ENCODE assay signal across 1 cellular context in genomic region chr3:101854608-101855304, GRCh38.
TF ChIP-seq lines count a peak whose summit lies in the region.

No MANE protein-coding gene starts in this region.

TF ChIP-seq in HepG2, 621 proteins besides CTCF, POLR2A, EP300 and RAD21 (continued from another document and continues in another):
- TF ChIP-seq, protein P1, sequence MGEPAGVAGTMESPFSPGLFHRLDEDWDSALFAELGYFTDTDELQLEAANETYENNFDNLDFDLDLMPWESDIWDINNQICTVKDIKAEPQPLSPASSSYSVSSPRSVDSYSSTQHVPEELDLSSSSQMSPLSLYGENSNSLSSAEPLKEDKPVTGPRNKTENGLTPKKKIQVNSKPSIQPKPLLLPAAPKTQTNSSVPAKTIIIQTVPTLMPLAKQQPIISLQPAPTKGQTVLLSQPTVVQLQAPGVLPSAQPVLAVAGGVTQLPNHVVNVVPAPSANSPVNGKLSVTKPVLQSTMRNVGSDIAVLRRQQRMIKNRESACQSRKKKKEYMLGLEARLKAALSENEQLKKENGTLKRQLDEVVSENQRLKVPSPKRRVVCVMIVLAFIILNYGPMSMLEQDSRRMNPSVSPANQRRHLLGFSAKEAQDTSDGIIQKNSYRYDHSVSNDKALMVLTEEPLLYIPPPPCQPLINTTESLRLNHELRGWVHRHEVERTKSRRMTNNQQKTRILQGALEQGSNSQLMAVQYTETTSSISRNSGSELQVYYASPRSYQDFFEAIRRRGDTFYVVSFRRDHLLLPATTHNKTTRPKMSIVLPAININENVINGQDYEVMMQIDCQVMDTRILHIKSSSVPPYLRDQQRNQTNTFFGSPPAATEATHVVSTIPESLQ (CRISPR knock-in tag; conservative IDR thresholded peaks at IDR 0.05), result no peak
- TF ChIP-seq ZKSCAN5 (CRISPR knock-in tag; IDR thresholded peaks at IDR 0.05), result no peak
- TF ChIP-seq CBX5 (CRISPR knock-in tag; IDR thresholded peaks at IDR 0.05; ENCODE audit: borderline replicate concordance), result no peak
- TF ChIP-seq ZNF24 (IDR thresholded peaks at IDR 0.05), result no peak
- no peak for TF ChIP-seq HNF4G (IDR thresholded peaks at IDR 0.05; ENCODE audit: borderline replicate concordance, low read depth, low read length)
- TF ChIP-seq HNF4G (CRISPR knock-in tag; IDR thresholded peaks at IDR 0.05; ENCODE audit: borderline replicate concordance, low read depth), result no peak
- peak; percentile 30; the same call in 1 of the 2 replicates for TF ChIP-seq SIX1 (CRISPR knock-in tag; IDR thresholded peaks at IDR 0.05; ENCODE audit: borderline replicate concordance)
- TF ChIP-seq ZFY (CRISPR knock-in tag; IDR thresholded peaks at IDR 0.05), result no peak
- peak; percentile 82 for TF ChIP-seq SP5 (CRISPR knock-in tag; IDR thresholded peaks at IDR 0.05; ENCODE audit: borderline replicate concordance, low read depth)
- no peak for TF ChIP-seq ZBTB40 (IDR thresholded peaks at IDR 0.05)
- no peak for TF ChIP-seq ZBTB40 (CRISPR knock-in tag; IDR thresholded peaks at IDR 0.05)
- TF ChIP-seq, protein P2, sequence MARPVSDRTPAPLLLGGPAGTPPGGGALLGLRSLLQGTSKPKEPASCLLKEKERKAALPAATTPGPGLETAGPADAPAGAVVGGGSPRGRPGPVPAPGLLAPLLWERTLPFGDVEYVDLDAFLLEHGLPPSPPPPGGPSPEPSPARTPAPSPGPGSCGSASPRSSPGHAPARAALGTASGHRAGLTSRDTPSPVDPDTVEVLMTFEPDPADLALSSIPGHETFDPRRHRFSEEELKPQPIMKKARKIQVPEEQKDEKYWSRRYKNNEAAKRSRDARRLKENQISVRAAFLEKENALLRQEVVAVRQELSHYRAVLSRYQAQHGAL (CRISPR knock-in tag; IDR thresholded peaks at IDR 0.05; ENCODE audit: not compliant biosample characterization), result no peak
- no peak for TF ChIP-seq TOPORS (CRISPR knock-in tag; IDR thresholded peaks at IDR 0.05)
- no peak for TF ChIP-seq NFYB (CRISPR knock-in tag; IDR thresholded peaks at IDR 0.05)
- TF ChIP-seq ZNF451 (CRISPR knock-in tag; IDR thresholded peaks at IDR 0.05), result no peak
- TF ChIP-seq, protein P3, sequence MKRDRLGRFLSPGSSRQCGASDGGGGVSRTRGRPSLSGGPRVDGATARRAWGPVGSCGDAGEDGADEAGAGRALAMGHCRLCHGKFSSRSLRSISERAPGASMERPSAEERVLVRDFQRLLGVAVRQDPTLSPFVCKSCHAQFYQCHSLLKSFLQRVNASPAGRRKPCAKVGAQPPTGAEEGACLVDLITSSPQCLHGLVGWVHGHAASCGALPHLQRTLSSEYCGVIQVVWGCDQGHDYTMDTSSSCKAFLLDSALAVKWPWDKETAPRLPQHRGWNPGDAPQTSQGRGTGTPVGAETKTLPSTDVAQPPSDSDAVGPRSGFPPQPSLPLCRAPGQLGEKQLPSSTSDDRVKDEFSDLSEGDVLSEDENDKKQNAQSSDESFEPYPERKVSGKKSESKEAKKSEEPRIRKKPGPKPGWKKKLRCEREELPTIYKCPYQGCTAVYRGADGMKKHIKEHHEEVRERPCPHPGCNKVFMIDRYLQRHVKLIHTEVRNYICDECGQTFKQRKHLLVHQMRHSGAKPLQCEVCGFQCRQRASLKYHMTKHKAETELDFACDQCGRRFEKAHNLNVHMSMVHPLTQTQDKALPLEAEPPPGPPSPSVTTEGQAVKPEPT (CRISPR knock-in tag; IDR thresholded peaks at IDR 0.05; ENCODE audit: low read depth), result no peak
- no peak for TF ChIP-seq ZFP82 (CRISPR knock-in tag; IDR thresholded peaks at IDR 0.05; ENCODE audit: borderline replicate concordance)
- TF ChIP-seq TOE1 (CRISPR knock-in tag; IDR thresholded peaks at IDR 0.05), result no peak
- TF ChIP-seq MAF1 (CRISPR knock-in tag; IDR thresholded peaks at IDR 0.05; ENCODE audit: borderline replicate concordance), result no peak
- TF ChIP-seq ZBTB1 (CRISPR knock-in tag; IDR thresholded peaks at IDR 0.05; ENCODE audit: borderline replicate concordance), result no peak
- TF ChIP-seq GLI4 (CRISPR knock-in tag; IDR thresholded peaks at IDR 0.05; ENCODE audit: borderline replicate concordance), result no peak
- TF ChIP-seq ZGPAT (CRISPR knock-in tag; IDR thresholded peaks at IDR 0.05), result peak; percentile 66; the same call in 1 of the 2 replicates
- TF ChIP-seq ZNF12 (CRISPR knock-in tag; IDR thresholded peaks at IDR 0.05), result no peak
- TF ChIP-seq MIER2 (CRISPR knock-in tag; IDR thresholded peaks at IDR 0.05), result no peak
- peak; percentile 38 for TF ChIP-seq RBFOX2 (IDR thresholded peaks at IDR 0.05; ENCODE audit: low read depth, low read length)
- TF ChIP-seq CCDC6 (CRISPR knock-in tag; IDR thresholded peaks at IDR 0.05), result no peak; the same call in 1 of the 2 replicates
- no peak for TF ChIP-seq ZBTB8A (CRISPR knock-in tag; IDR thresholded peaks at IDR 0.05; ENCODE audit: borderline replicate concordance, low read depth)
- no peak for TF ChIP-seq ZNF567 (CRISPR knock-in tag; IDR thresholded peaks at IDR 0.05; ENCODE audit: borderline replicate concordance)
- TF ChIP-seq, protein P4, sequence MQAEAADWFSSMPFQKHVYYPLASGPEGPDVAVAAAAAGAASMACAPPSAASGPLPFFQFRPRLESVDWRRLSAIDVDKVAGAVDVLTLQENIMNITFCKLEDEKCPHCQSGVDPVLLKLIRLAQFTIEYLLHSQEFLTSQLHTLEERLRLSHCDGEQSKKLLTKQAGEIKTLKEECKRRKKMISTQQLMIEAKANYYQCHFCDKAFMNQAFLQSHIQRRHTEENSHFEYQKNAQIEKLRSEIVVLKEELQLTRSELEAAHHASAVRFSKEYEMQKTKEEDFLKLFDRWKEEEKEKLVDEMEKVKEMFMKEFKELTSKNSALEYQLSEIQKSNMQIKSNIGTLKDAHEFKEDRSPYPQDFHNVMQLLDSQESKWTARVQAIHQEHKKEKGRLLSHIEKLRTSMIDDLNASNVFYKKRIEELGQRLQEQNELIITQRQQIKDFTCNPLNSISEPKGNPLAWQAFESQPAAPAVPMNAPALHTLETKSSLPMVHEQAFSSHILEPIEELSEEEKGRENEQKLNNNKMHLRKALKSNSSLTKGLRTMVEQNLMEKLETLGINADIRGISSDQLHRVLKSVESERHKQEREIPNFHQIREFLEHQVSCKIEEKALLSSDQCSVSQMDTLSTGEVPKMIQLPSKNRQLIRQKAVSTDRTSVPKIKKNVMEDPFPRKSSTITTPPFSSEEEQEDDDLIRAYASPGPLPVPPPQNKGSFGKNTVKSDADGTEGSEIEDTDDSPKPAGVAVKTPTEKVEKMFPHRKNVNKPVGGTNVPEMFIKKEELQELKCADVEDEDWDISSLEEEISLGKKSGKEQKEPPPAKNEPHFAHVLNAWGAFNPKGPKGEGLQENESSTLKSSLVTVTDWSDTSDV (CRISPR knock-in tag; IDR thresholded peaks at IDR 0.05), result no peak
- TF ChIP-seq ZNF720 (CRISPR knock-in tag; IDR thresholded peaks at IDR 0.05), result no peak
- TF ChIP-seq ATF1 (CRISPR knock-in tag; IDR thresholded peaks at IDR 0.05), result no peak
- no peak for TF ChIP-seq ZNF317 (CRISPR knock-in tag; IDR thresholded peaks at IDR 0.05)
- no peak for TF ChIP-seq SMYD3 (CRISPR knock-in tag; IDR thresholded peaks at IDR 0.05)
- TF ChIP-seq ZBTB7B (CRISPR knock-in tag; IDR thresholded peaks at IDR 0.05), result no peak; the same call in 1 of the 2 replicates
- no peak for TF ChIP-seq AKAP8 (CRISPR knock-in tag; IDR thresholded peaks at IDR 0.05)
- TF ChIP-seq PPARG (CRISPR knock-in tag; conservative IDR thresholded peaks at IDR 0.05), result 0 out of 2 replicates have a peak, but pooled peaks have one; percentile 29
- TF ChIP-seq HNRNPK (IDR thresholded peaks at IDR 0.05; ENCODE audit: low read depth, low read length, poor library complexity, severe bottlenecking), result no peak
- no peak for TF ChIP-seq NFE2 (CRISPR knock-in tag; IDR thresholded peaks at IDR 0.05)
- TF ChIP-seq CHD4 (IDR thresholded peaks at IDR 0.05; ENCODE audit: borderline replicate concordance, low read length), result no peak
- no peak for TF ChIP-seq ARNT2 (CRISPR knock-in tag; IDR thresholded peaks at IDR 0.05; ENCODE audit: low read depth)
- TF ChIP-seq, protein P5, sequence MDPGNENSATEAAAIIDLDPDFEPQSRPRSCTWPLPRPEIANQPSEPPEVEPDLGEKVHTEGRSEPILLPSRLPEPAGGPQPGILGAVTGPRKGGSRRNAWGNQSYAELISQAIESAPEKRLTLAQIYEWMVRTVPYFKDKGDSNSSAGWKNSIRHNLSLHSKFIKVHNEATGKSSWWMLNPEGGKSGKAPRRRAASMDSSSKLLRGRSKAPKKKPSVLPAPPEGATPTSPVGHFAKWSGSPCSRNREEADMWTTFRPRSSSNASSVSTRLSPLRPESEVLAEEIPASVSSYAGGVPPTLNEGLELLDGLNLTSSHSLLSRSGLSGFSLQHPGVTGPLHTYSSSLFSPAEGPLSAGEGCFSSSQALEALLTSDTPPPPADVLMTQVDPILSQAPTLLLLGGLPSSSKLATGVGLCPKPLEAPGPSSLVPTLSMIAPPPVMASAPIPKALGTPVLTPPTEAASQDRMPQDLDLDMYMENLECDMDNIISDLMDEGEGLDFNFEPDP (CRISPR knock-in tag; conservative IDR thresholded peaks at IDR 0.05), result no peak
- TF ChIP-seq, protein P6, sequence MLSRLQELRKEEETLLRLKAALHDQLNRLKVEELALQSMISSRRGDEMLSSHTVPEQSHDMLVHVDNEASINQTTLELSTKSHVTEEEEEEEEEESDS (CRISPR knock-in tag; IDR thresholded peaks at IDR 0.05; ENCODE audit: borderline replicate concordance), result no peak
- no peak for TF ChIP-seq PHF20 (CRISPR knock-in tag; IDR thresholded peaks at IDR 0.05)
- TF ChIP-seq HNRNPH1 (optimal IDR thresholded peaks at IDR 0.05; ENCODE audit: low read depth, low read length), result no peak
- no peak for TF ChIP-seq ZNF569 (CRISPR knock-in tag; IDR thresholded peaks at IDR 0.05; ENCODE audit: borderline replicate concordance)
- TF ChIP-seq SOX13 (IDR thresholded peaks at IDR 0.05), result no peak
- TF ChIP-seq SOX13 (CRISPR knock-in tag; conservative IDR thresholded peaks at IDR 0.05 in 1 of 2, IDR thresholded peaks at IDR 0.05 in 1 of 2), result peak in 1 of 2 experiments; percentile 83; a peak in 2 of 4 replicates
- TF ChIP-seq FOXJ3 (CRISPR knock-in tag; IDR thresholded peaks at IDR 0.05; ENCODE audit: borderline replicate concordance), result no peak; the same call in 1 of the 2 replicates
- TF ChIP-seq, protein P7, sequence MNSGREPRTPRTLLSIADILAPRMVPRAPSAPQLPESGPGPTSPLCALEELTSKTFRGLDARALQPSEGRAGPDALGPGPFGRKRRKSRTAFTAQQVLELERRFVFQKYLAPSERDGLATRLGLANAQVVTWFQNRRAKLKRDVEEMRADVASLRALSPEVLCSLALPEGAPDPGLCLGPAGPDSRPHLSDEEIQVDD (CRISPR knock-in tag; IDR thresholded peaks at IDR 0.05; ENCODE audit: borderline replicate concordance), result no peak
